Comparison of ENCODE assay signal across 2 cellular contexts in the genomic region with DNA sequence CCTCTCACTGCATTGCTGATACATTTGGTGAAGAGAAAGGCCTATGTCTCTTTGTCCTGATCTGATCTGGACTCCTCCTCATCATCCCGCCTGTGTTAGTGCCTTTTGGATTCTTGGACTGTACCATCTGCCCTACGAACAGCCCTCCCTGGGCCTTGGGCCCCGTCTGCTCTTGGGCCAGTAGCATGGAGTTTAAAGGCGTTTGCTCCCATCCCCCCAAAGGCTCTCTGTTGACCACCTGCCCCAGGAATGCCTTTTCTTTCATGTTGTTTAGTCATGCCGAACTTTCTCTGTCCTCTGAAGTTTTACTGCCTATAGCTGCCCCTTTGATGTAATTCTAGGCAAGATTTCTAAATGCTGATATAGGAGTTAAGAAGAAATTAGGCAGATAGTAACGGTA.
TF ChIP-seq lines count a peak whose summit lies in the region.

No MANE protein-coding gene starts in this region.

TF ChIP-seq in GM23338, 12 proteins besides CTCF, POLR2A, EP300 and RAD21:
- TF ChIP-seq ZNF331 (CRISPR knock-in tag; IDR thresholded peaks at IDR 0.05; ENCODE audit: low read depth) (no peak), NANOG (IDR thresholded peaks at IDR 0.05; ENCODE audit: borderline replicate concordance) (no peak), EZH2phosphoT487 (IDR thresholded peaks at IDR 0.05; ENCODE audit: unreplicated experiment) (no peak), CREB1 (CRISPR knock-in tag; IDR thresholded peaks at IDR 0.05; ENCODE audit: low read depth) (no peak), ZNF114 (CRISPR knock-in tag; IDR thresholded peaks at IDR 0.05) (no peak), EZH2 (IDR thresholded peaks at IDR 0.05; ENCODE audit: low read depth, unreplicated experiment) (no peak), POLR2AphosphoS5 (IDR thresholded peaks at IDR 0.05; ENCODE audit: low read depth) (no peak)
- TF ChIP-seq, protein P1, sequence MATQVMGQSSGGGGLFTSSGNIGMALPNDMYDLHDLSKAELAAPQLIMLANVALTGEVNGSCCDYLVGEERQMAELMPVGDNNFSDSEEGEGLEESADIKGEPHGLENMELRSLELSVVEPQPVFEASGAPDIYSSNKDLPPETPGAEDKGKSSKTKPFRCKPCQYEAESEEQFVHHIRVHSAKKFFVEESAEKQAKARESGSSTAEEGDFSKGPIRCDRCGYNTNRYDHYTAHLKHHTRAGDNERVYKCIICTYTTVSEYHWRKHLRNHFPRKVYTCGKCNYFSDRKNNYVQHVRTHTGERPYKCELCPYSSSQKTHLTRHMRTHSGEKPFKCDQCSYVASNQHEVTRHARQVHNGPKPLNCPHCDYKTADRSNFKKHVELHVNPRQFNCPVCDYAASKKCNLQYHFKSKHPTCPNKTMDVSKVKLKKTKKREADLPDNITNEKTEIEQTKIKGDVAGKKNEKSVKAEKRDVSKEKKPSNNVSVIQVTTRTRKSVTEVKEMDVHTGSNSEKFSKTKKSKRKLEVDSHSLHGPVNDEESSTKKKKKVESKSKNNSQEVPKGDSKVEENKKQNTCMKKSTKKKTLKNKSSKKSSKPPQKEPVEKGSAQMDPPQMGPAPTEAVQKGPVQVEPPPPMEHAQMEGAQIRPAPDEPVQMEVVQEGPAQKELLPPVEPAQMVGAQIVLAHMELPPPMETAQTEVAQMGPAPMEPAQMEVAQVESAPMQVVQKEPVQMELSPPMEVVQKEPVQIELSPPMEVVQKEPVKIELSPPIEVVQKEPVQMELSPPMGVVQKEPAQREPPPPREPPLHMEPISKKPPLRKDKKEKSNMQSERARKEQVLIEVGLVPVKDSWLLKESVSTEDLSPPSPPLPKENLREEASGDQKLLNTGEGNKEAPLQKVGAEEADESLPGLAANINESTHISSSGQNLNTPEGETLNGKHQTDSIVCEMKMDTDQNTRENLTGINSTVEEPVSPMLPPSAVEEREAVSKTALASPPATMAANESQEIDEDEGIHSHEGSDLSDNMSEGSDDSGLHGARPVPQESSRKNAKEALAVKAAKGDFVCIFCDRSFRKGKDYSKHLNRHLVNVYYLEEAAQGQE (IDR thresholded peaks at IDR 0.05; ENCODE audit: unreplicated experiment), result no peak
- TF ChIP-seq, protein P2, sequence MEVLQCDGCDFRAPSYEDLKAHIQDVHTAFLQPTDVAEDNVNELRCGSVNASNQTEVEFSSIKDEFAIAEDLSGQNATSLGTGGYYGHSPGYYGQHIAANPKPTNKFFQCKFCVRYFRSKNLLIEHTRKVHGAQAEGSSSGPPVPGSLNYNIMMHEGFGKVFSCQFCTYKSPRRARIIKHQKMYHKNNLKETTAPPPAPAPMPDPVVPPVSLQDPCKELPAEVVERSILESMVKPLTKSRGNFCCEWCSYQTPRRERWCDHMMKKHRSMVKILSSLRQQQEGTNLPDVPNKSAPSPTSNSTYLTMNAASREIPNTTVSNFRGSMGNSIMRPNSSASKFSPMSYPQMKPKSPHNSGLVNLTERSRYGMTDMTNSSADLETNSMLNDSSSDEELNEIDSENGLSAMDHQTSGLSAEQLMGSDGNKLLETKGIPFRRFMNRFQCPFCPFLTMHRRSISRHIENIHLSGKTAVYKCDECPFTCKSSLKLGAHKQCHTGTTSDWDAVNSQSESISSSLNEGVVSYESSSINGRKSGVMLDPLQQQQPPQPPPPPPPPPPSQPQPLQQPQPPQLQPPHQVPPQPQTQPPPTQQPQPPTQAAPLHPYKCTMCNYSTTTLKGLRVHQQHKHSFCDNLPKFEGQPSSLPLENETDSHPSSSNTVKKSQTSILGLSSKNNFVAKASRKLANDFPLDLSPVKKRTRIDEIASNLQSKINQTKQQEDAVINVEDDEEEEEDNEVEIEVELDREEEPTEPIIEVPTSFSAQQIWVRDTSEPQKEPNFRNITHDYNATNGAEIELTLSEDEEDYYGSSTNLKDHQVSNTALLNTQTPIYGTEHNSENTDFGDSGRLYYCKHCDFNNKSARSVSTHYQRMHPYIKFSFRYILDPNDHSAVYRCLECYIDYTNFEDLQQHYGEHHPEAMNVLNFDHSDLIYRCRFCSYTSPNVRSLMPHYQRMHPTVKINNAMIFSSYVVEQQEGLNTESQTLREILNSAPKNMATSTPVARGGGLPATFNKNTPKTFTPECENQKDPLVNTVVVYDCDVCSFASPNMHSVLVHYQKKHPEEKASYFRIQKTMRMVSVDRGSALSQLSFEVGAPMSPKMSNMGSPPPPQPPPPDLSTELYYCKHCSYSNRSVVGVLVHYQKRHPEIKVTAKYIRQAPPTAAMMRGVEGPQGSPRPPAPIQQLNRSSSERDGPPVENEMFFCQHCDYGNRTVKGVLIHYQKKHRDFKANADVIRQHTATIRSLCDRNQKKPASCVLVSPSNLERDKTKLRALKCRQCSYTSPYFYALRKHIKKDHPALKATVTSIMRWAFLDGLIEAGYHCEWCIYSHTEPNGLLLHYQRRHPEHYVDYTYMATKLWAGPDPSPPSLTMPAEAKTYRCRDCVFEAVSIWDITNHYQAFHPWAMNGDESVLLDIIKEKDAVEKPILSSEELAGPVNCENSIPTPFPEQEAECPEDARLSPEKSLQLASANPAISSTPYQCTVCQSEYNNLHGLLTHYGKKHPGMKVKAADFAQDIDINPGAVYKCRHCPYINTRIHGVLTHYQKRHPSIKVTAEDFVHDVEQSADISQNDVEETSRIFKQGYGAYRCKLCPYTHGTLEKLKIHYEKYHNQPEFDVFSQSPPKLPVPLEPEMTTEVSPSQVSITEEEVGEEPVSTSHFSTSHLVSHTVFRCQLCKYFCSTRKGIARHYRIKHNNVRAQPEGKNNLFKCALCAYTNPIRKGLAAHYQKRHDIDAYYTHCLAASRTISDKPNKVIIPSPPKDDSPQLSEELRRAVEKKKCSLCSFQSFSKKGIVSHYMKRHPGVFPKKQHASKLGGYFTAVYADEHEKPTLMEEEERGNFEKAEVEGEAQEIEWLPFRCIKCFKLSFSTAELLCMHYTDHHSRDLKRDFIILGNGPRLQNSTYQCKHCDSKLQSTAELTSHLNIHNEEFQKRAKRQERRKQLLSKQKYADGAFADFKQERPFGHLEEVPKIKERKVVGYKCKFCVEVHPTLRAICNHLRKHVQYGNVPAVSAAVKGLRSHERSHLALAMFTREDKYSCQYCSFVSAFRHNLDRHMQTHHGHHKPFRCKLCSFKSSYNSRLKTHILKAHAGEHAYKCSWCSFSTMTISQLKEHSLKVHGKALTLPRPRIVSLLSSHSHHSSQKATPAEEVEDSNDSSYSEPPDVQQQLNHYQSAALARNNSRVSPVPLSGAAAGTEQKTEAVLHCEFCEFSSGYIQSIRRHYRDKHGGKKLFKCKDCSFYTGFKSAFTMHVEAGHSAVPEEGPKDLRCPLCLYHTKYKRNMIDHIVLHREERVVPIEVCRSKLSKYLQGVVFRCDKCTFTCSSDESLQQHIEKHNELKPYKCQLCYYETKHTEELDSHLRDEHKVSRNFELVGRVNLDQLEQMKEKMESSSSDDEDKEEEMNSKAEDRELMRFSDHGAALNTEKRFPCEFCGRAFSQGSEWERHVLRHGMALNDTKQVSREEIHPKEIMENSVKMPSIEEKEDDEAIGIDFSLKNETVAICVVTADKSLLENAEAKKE (CRISPR knock-in tag; IDR thresholded peaks at IDR 0.05), result no peak

TF ChIP-seq in K562, 482 proteins besides CTCF, POLR2A, EP300 and RAD21 (continues in another document):
- TF ChIP-seq, protein P3, sequence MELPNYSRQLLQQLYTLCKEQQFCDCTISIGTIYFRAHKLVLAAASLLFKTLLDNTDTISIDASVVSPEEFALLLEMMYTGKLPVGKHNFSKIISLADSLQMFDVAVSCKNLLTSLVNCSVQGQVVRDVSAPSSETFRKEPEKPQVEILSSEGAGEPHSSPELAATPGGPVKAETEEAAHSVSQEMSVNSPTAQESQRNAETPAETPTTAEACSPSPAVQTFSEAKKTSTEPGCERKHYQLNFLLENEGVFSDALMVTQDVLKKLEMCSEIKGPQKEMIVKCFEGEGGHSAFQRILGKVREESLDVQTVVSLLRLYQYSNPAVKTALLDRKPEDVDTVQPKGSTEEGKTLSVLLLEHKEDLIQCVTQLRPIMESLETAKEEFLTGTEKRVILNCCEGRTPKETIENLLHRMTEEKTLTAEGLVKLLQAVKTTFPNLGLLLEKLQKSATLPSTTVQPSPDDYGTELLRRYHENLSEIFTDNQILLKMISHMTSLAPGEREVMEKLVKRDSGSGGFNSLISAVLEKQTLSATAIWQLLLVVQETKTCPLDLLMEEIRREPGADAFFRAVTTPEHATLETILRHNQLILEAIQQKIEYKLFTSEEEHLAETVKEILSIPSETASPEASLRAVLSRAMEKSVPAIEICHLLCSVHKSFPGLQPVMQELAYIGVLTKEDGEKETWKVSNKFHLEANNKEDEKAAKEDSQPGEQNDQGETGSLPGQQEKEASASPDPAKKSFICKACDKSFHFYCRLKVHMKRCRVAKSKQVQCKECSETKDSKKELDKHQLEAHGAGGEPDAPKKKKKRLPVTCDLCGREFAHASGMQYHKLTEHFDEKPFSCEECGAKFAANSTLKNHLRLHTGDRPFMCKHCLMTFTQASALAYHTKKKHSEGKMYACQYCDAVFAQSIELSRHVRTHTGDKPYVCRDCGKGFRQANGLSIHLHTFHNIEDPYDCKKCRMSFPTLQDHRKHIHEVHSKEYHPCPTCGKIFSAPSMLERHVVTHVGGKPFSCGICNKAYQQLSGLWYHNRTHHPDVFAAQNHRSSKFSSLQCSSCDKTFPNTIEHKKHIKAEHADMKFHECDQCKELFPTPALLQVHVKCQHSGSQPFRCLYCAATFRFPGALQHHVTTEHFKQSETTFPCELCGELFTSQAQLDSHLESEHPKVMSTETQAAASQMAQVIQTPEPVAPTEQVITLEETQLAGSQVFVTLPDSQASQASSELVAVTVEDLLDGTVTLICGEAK (IDR thresholded peaks at IDR 0.05), result no peak
- TF ChIP-seq, protein P3 (CRISPR knock-in tag; IDR thresholded peaks at IDR 0.05), result no peak
- TF ChIP-seq SMAD4 (CRISPR knock-in tag; conservative IDR thresholded peaks at IDR 0.05) (peak; percentile 35; the same call in 1 of the 2 replicates), ZBTB1 (CRISPR knock-in tag; IDR thresholded peaks at IDR 0.05; ENCODE audit: borderline replicate concordance, low read depth) (no peak)
- TF ChIP-seq, protein P4, sequence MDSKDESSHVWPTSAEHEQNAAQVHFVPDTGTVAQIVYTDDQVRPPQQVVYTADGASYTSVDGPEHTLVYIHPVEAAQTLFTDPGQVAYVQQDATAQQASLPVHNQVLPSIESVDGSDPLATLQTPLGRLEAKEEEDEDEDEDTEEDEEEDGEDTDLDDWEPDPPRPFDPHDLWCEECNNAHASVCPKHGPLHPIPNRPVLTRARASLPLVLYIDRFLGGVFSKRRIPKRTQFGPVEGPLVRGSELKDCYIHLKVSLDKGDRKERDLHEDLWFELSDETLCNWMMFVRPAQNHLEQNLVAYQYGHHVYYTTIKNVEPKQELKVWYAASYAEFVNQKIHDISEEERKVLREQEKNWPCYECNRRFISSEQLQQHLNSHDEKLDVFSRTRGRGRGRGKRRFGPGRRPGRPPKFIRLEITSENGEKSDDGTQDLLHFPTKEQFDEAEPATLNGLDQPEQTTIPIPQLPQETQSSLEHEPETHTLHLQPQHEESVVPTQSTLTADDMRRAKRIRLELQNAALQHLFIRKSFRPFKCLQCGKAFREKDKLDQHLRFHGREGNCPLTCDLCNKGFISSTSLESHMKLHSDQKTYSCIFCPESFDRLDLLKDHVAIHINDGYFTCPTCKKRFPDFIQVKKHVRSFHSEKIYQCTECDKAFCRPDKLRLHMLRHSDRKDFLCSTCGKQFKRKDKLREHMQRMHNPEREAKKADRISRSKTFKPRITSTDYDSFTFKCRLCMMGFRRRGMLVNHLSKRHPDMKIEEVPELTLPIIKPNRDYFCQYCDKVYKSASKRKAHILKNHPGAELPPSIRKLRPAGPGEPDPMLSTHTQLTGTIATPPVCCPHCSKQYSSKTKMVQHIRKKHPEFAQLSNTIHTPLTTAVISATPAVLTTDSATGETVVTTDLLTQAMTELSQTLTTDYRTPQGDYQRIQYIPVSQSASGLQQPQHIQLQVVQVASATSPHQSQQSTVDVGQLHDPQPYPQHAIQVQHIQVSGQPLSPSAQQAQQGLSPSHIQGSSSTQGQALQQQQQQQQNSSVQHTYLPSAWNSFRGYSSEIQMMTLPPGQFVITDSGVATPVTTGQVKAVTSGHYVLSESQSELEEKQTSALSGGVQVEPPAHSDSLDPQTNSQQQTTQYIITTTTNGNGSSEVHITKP (IDR thresholded peaks at IDR 0.05; ENCODE audit: partially characterized antibody), result peak; percentile 93
